ENCODE assay signal across 1 cellular context in genomic region chr11:73907191-73907590, GRCh38.
TF ChIP-seq lines count a peak whose summit lies in the region.

No MANE protein-coding gene starts in this region.

TF ChIP-seq in GM23338, 12 proteins besides CTCF, POLR2A, EP300 and RAD21 (continued from another document):
- TF ChIP-seq ZNF462 (CRISPR knock-in tag; IDR thresholded peaks at IDR 0.05) (no peak), ZNF114 (CRISPR knock-in tag; IDR thresholded peaks at IDR 0.05) (no peak), CREB1 (CRISPR knock-in tag; IDR thresholded peaks at IDR 0.05; ENCODE audit: low read depth) (no peak)
